ENCODE assay signal across 15 cellular contexts in the genomic region with DNA sequence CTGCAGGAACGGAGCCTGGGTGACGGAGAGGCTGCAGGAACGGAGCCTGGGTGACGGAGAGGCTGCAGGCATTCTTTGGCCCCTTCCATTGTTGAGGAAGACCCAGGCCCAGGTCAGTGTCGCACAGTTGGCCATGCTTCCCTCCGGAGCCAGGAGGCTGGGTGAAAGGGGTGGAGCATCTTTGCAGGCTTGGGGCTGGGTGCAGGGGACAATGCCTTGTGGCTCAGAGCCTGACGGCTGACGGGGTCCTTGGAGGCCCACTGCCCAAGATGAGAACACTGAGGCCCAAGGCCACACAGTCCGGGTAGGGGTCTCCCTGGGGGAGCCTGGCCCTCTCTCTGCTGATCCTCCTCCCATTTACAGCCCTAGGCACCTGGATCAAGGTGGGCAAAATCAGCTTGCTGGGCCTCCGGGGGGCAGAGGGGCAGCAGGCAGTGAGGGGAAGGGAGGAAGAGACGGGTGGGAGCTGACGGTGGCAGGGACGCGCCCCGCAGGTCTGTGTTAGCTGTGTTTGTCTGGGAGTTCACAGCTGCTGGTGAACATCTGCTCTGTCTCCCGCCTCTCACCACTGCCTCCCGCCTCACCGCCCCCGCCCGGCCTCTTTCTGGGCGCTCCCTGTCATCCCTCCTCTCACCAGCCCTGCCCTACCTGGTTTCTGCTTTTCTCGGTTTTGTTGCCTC. TPM values are rescaled to one million over a fixed set of nuclear protein-coding genes. Genes with fewer than 3 reads are reported as not detected.
DNase-seq lines count a peak whose midpoint lies in the region; ATAC-seq, FAIRE-seq and TF ChIP-seq lines count a peak whose summit lies in the region.
"Had no signal": no experiment of that assay in that cellular context is flagged by ENCODE, and none has a peak within 500 bp of the region (broad histone marks: within the 10 kb centered on the region; RNA-seq: fewer than 3 reads in every experiment).

No MANE protein-coding gene starts in this region.

- H3K36me3 ChIP-seq in HepG2 (replicated peaks in 1 of 2; ENCODE audit: control insufficient read depth in 1 of 2, insufficient read depth in 2 of 2, low read length in 2 of 2) = no peaks in the 10 kb centered on the region
- H3K36me3 ChIP-seq: neutrophil, uterus had no signal

- TF ChIP-seq POLR2A in HepG2 (IDR thresholded peaks at IDR 0.05; ENCODE audit: insufficient read depth in 1 of 2, low read depth in 2 of 2, low read length in 2 of 2) = no peak

- peak; percentile 34; the same call in 2 of the 3 replicates for ATAC-seq in HepG2
- ATAC-seq in activated naive CD8-positive, alpha-beta T cell treated with anti-CD3 and anti-CD28 coated beads, Interleukin-2, amount 50 U/mL, for 24 hours = no peak
- no peak for ATAC-seq in HG02852 (IDR thresholded peaks at IDR 0.05; ENCODE audit: unreplicated experiment)
- no peak for ATAC-seq in GM18858 (IDR thresholded peaks at IDR 0.05; ENCODE audit: unreplicated experiment)
- ATAC-seq: activated CD8-positive, alpha-beta T cell treated with anti-CD3 and anti-CD28 coated beads for 36 hours; activated T-helper 17 cell treated with anti-CD3 and anti-CD28 coated beads, Interleukin-2, amount 50 U/mL, for 72 hours had no signal

- no TSS peak for BruUV-seq in HepG2 (replicated peaks; lab: Mats Ljungman, UMichigan)

- H3K9me3 Mint-ChIP-seq in activated naive CD8-positive, alpha-beta T cell treated with anti-CD3 and anti-CD28 coated beads, Interleukin-2, amount 50 U/mL, for 24 hours = no peaks in the 10 kb centered on the region
- H3K9me3 Mint-ChIP-seq: activated CD8-positive, alpha-beta T cell treated with anti-CD3 and anti-CD28 coated beads for 36 hours; activated T-helper 17 cell treated with anti-CD3 and anti-CD28 coated beads, Interleukin-2, amount 50 U/mL, for 72 hours had no signal

- H2AFZ ChIP-seq in HepG2 (ENCODE audit: low read length) = no peak overlapping the region

- POLR2A ChIA-PET in HepG2 (lab: Yijun Ruan, JAX) = no interaction called here

- in situ Hi-C loops in HepG2 (cut with HindIII; ENCODE audit: extremely low pct_ligation_motif_present, low pct_unique_long_range_greater_than_20kb) = no loop called here

- H3K27me3 ChIP-seq in HepG2 (ENCODE audit: control insufficient read depth in 1 of 2, insufficient read depth in 2 of 2, low read length in 2 of 2) = peaks cover 8 to 72% of the 10 kb centered on the region in 2 experiments
- H3K27me3 ChIP-seq: uterus had no signal

- H3K9ac ChIP-seq in HepG2 (ENCODE audit: insufficient read depth, low read depth, low read length) = no peak overlapping the region

- TF ChIP-seq CTCF in HepG2 (CRISPR knock-in tag; IDR thresholded peaks at IDR 0.05) = no peak

- peaks cover 2% of the 10 kb centered on the region for H3K27me3 Mint-ChIP-seq in activated naive CD8-positive, alpha-beta T cell treated with anti-CD3 and anti-CD28 coated beads, Interleukin-2, amount 50 U/mL, for 24 hours

- H3K9me3 ChIP-seq in HepG2 (ENCODE audit: low read length) = no peaks in the 10 kb centered on the region
- H3K9me3 ChIP-seq: neutrophil, uterus had no signal

- no peak overlapping the region for H3K27ac Mint-ChIP-seq in activated naive CD8-positive, alpha-beta T cell treated with anti-CD3 and anti-CD28 coated beads, Interleukin-2, amount 50 U/mL, for 24 hours
- H3K27ac Mint-ChIP-seq: activated CD8-positive, alpha-beta T cell treated with anti-CD3 and anti-CD28 coated beads for 36 hours; activated T-helper 17 cell treated with anti-CD3 and anti-CD28 coated beads, Interleukin-2, amount 50 U/mL, for 72 hours had no signal

- H3K4me3 ChIP-seq in HepG2 (replicated peaks in 1 of 3; ENCODE audit: insufficient read depth in 1 of 3, low read depth in 2 of 3, low read length in 3 of 3) = no peak overlapping the region
- H3K4me3 ChIP-seq: uterus had no signal

- H3K79me2 ChIP-seq in HepG2 (ENCODE audit: insufficient read depth, low read length) = no peaks in the 10 kb centered on the region

- CTCF ChIA-PET in HepG2 (lab: Yijun Ruan, JAX; ENCODE audit: low intra/inter-chr PET ratio, low total read pairs) = no interaction called here

- DNase-seq in DMS 273 (lab: John Stamatoyannopoulos, UW; ENCODE audit: unreplicated experiment) (peak; percentile 77), NCI-H1694 (lab: John Stamatoyannopoulos, UW) (peak; percentile 48), SK-N-DZ (ENCODE audit: low spot score) (peak; percentile 61), HepG2 (ENCODE audit: low spot score) (no peak), H4 (ENCODE audit: low spot score) (no peak)
- no peak for DNase-seq in activated naive CD8-positive, alpha-beta T cell treated with anti-CD3 and anti-CD28 coated beads, Interleukin-2, amount 50 U/mL, for 24 hours
- DNase-seq: activated CD8-positive, alpha-beta T cell treated with anti-CD3 and anti-CD28 coated beads for 36 hours; NCI-H2029; stimulated activated naive CD4-positive, alpha-beta T cell; uterus had no signal

- H4K20me1 ChIP-seq in HepG2 (ENCODE audit: insufficient read depth, low read length) = no peaks in the 10 kb centered on the region

- WGBS in HepG2 (ENCODE audit: low lambda C conversion rate) = 41% methylated on average over 8 of the region's 22 CpGs

- no peaks in the 10 kb centered on the region for H3K4me1 ChIP-seq in HepG2 (ENCODE audit: insufficient read depth, low read length)
- H3K4me1 ChIP-seq: uterus had no signal

- H3K27ac ChIP-seq in HepG2 (ENCODE audit: extremely low read length, insufficient read depth, low read length) = no peak overlapping the region
- H3K27ac ChIP-seq: HL-60, neutrophil, uterus had no signal

- no peak overlapping the region for H3K4me2 ChIP-seq in HepG2 (ENCODE audit: low read depth, low read length)

- H3K4me1 Mint-ChIP-seq in activated naive CD8-positive, alpha-beta T cell treated with anti-CD3 and anti-CD28 coated beads, Interleukin-2, amount 50 U/mL, for 24 hours = no peaks in the 10 kb centered on the region
- H3K4me1 Mint-ChIP-seq: activated T-helper 17 cell treated with anti-CD3 and anti-CD28 coated beads, Interleukin-2, amount 50 U/mL, for 72 hours had no signal

- H3K4me3 Mint-ChIP-seq in activated naive CD8-positive, alpha-beta T cell treated with anti-CD3 and anti-CD28 coated beads, Interleukin-2, amount 50 U/mL, for 24 hours = no peak overlapping the region
- H3K4me3 Mint-ChIP-seq: activated CD8-positive, alpha-beta T cell treated with anti-CD3 and anti-CD28 coated beads for 36 hours; activated T-helper 17 cell treated with anti-CD3 and anti-CD28 coated beads, Interleukin-2, amount 50 U/mL, for 72 hours had no signal

- no peaks in the 10 kb centered on the region for H3K36me3 Mint-ChIP-seq in activated naive CD8-positive, alpha-beta T cell treated with anti-CD3 and anti-CD28 coated beads, Interleukin-2, amount 50 U/mL, for 24 hours (ENCODE audit: low read depth)

- intact Hi-C loops in HepG2 (cut with micrococcal nuclease; ENCODE audit: unreplicated experiment) = no loop called here

- FAIRE-seq in HepG2 (lab: Jason Lieb, UNC) = no peak

- no peak for TF ChIP-seq EP300 in HepG2 (IDR thresholded peaks at IDR 0.05; ENCODE audit: low read depth in 2 of 2, low read length in 2 of 2)
- TF ChIP-seq EP300 in HepG2 (CRISPR knock-in tag; IDR thresholded peaks at IDR 0.05; ENCODE audit: borderline replicate concordance) = no peak

- no peak for TF ChIP-seq RAD21 in HepG2 (CRISPR knock-in tag; IDR thresholded peaks at IDR 0.05)

TF ChIP-seq in HepG2, 621 proteins besides CTCF, POLR2A, EP300 and RAD21 (continues in another document):
- TF ChIP-seq ZNF773 (CRISPR knock-in tag; IDR thresholded peaks at IDR 0.05; ENCODE audit: borderline replicate concordance) (no peak), MED13 (CRISPR knock-in tag; IDR thresholded peaks at IDR 0.05) (no peak)

RNA-seq across cellular contexts. Expression of gene PCBD1, which starts 30.6 kb away (rescaled TPM):
- 66.6 and 75.1 TPM in 2 replicates for polyA plus RNA-seq in SK-N-DZ (2014; cell fraction: cytosol; rRNA removed)
- 51.6 and 51.8 TPM in 2 replicates for polyA plus RNA-seq in SK-N-DZ (2014; cell fraction: nucleus; rRNA removed)
- total RNA-seq in HepG2 (2016; rRNA removed; fragmentation: Illumina TruSeq; extraction: Trizol) = 168 and 177 TPM in 2 replicates
- 166 and 201 TPM in 2 replicates for total RNA-seq in HepG2 (2016; cell fraction: cytosol; rRNA removed; fragmentation: Illumina TruSeq; extraction: Trizol; ENCODE audit: low read depth)
- 178 and 182 TPM in 2 replicates for total RNA-seq in HepG2 (2016; cell fraction: insoluble cytoplasmic fraction; rRNA removed; fragmentation: Illumina TruSeq; extraction: Trizol)
- total RNA-seq in HepG2 (2016; cell fraction: membrane; rRNA removed; fragmentation: Illumina TruSeq; extraction: Trizol) = 211 and 254 TPM in 2 replicates
- total RNA-seq in HepG2 (2016; cell fraction: nucleus; rRNA removed; fragmentation: Illumina TruSeq; extraction: Trizol) = 58.9 and 64.6 TPM in 2 replicates
- 95.3 and 98.9 TPM in 2 replicates for polyA plus RNA-seq in HepG2 (2011; rRNA removed)
- polyA plus RNA-seq in HepG2 (2011; cell fraction: cytosol; rRNA removed) = 107 and 123 TPM in 2 replicates
- polyA plus RNA-seq in HepG2 (2011; cell fraction: nucleus; rRNA removed) = 40.3 and 45.6 TPM in 2 replicates
- 117 and 152 TPM in 2 replicates for polyA plus RNA-seq in HepG2 (2012)
- 235 and 300 TPM in 2 replicates for polyA plus RNA-seq in HepG2 (2016; cell fraction: cytosol; fragmentation: Illumina TruSeq; extraction: Trizol; ENCODE audit: low read depth)
- polyA plus RNA-seq in HepG2 (2016; cell fraction: insoluble cytoplasmic fraction; fragmentation: Illumina TruSeq; extraction: Trizol; ENCODE audit: low read depth) = 237 and 249 TPM in 2 replicates
- polyA plus RNA-seq in HepG2 (2016; cell fraction: membrane; fragmentation: Illumina TruSeq; extraction: Trizol; ENCODE audit: low read depth) = 271 and 309 TPM in 2 replicates
- polyA plus RNA-seq in HepG2 (2016; cell fraction: nucleus; fragmentation: Illumina TruSeq; extraction: Trizol; ENCODE audit: insufficient read depth, low read depth) = 131 and 135 TPM in 2 replicates
- 47.4 and 68.6 TPM in 2 replicates for polyA minus RNA-seq in HepG2 (2011; rRNA and poly(A)+ RNA removed; ENCODE audit: low replicate concordance)
- polyA minus RNA-seq in HepG2 (2011; cell fraction: cytosol; rRNA and poly(A)+ RNA removed) = 36.4 and 44.0 TPM in 2 replicates
- 21.6 and 28.6 TPM in 2 replicates for polyA minus RNA-seq in HepG2 (2011; cell fraction: nucleus; rRNA and poly(A)+ RNA removed)
- total RNA-seq in H4 (2014; rRNA removed; shearing (Covaris generic)) = 18.8 and 22.2 TPM in 2 replicates

Comparison
In these comparisons a context has a peak if more than half of its experiments do, and no peak if none do; other contexts are left out.
1. DNase-seq: peak in DMS 273 (single experiment), NCI-H1694 (single experiment) and SK-N-DZ (single experiment); none in HepG2 (single experiment), activated naive CD8-positive, alpha-beta T cell treated with anti-CD3 and anti-CD28 coated beads, Interleukin-2, amount 50 U/mL, for 24 hours (single experiment) and H4 (single experiment).